ENCODE assay signal across 29 cellular contexts in genomic region chr2:21346984-21347383, GRCh38.
"Had no signal": no experiment of that assay in that cellular context is flagged by ENCODE, and none has a peak within 500 bp of the region (broad histone marks: within the 10 kb centered on the region; RNA-seq: fewer than 3 reads in every experiment).

No MANE protein-coding gene starts in this region.

- H3K27ac ChIP-seq: stomach, suprapubic skin, testis, thoracic aorta, thyroid gland, tibial artery, tibial nerve, transverse colon, upper lobe of left lung, upper lobe of right lung, uterus, vagina had no signal

- H3K4me3 Mint-ChIP-seq: stimulated activated effector memory CD8-positive, alpha-beta T cell treated with anti-CD3 and anti-CD28 coated beads, Interleukin-12 subunit alpha, Interleukin-12 subunit beta, amount 100 ng/mL, for 72 hours; stimulated activated memory B cell treated with anti-CD40 and anti-IgM and Interleukin-4, amounts not matched to agents 10 μg/mL and 1 μg/mL and 100 μg/mL, for 72 hours; stimulated activated naive B cell treated with anti-CD40 and anti-IgM and Interleukin-4, amounts not matched to agents 10 μg/mL and 1 μg/mL and 100 μg/mL, for 72 hours; stimulated activated naive CD8-positive, alpha-beta T cell treated with anti-CD3 and anti-CD28 coated beads, Interleukin-15, amount 100 ng/mL, for 72 hours; stimulated activated naive CD8-positive, alpha-beta T cell treated with anti-CD3 and anti-CD28 coated beads, Interleukin-15, Interleukin-2, amounts not matched to agents 100 ng/mL and 50 ng/mL, for 24 hours; type B pancreatic cell had no signal

- H3K9me3 Mint-ChIP-seq: stimulated activated memory B cell treated with anti-CD40 and anti-IgM and Interleukin-4, amounts not matched to agents 10 μg/mL and 1 μg/mL and 100 μg/mL, for 72 hours; stimulated activated naive CD8-positive, alpha-beta T cell treated with anti-CD3 and anti-CD28 coated beads, Interleukin-15, Interleukin-2, amounts not matched to agents 100 ng/mL and 50 ng/mL, for 24 hours had no signal

- FAIRE-seq: urothelium cell line had no signal

- H3K27me3 Mint-ChIP-seq: stimulated activated memory B cell treated with anti-CD40 and anti-IgM and Interleukin-4, amounts not matched to agents 10 μg/mL and 1 μg/mL and 100 μg/mL, for 72 hours; stimulated activated naive CD8-positive, alpha-beta T cell treated with anti-CD3 and anti-CD28 coated beads, Interleukin-15, amount 100 ng/mL, for 72 hours; stimulated activated naive CD8-positive, alpha-beta T cell treated with anti-CD3 and anti-CD28 coated beads, Interleukin-15, Interleukin-2, amounts not matched to agents 100 ng/mL and 50 ng/mL, for 24 hours had no signal

- H3K27ac Mint-ChIP-seq: stimulated activated effector memory CD8-positive, alpha-beta T cell treated with anti-CD3 and anti-CD28 coated beads, Interleukin-12 subunit alpha, Interleukin-12 subunit beta, amount 100 ng/mL, for 72 hours; stimulated activated memory B cell treated with anti-CD40 and anti-IgM and Interleukin-4, amounts not matched to agents 10 μg/mL and 1 μg/mL and 100 μg/mL, for 72 hours; stimulated activated naive B cell treated with anti-CD40 and anti-IgM and Interleukin-4, amounts not matched to agents 10 μg/mL and 1 μg/mL and 100 μg/mL, for 72 hours; stimulated activated naive CD8-positive, alpha-beta T cell treated with anti-CD3 and anti-CD28 coated beads, Interleukin-15, amount 100 ng/mL, for 72 hours; stimulated activated naive CD8-positive, alpha-beta T cell treated with anti-CD3 and anti-CD28 coated beads, Interleukin-15, Interleukin-2, amounts not matched to agents 100 ng/mL and 50 ng/mL, for 24 hours; type B pancreatic cell had no signal

- H3K4me1 ChIP-seq: stomach, testis, thyroid gland, tibial artery, tibial nerve, transverse colon, upper lobe of left lung, upper lobe of right lung, uterus, vagina had no signal

- H3K27me3 ChIP-seq: stomach, suprapubic skin, testis, thyroid gland, tibial artery, tibial nerve, transverse colon, upper lobe of left lung, upper lobe of right lung, uterus, vagina had no signal

- ATAC-seq: stimulated activated effector memory CD8-positive, alpha-beta T cell treated with anti-CD3 and anti-CD28 coated beads, Interleukin-12 subunit alpha, Interleukin-12 subunit beta, amount 100 ng/mL, for 72 hours; stimulated activated memory B cell treated with anti-CD40 and anti-IgM and Interleukin-4, amounts not matched to agents 10 μg/mL and 1 μg/mL and 100 μg/mL, for 72 hours; stimulated activated naive B cell treated with anti-CD40 and anti-IgM and Interleukin-4, amounts not matched to agents 10 μg/mL and 1 μg/mL and 100 μg/mL, for 72 hours; stimulated activated naive CD8-positive, alpha-beta T cell treated with anti-CD3 and anti-CD28 coated beads, Interleukin-15, amount 100 ng/mL, for 72 hours; stimulated activated naive CD8-positive, alpha-beta T cell treated with anti-CD3 and anti-CD28 coated beads, Interleukin-15, Interleukin-2, amounts not matched to agents 100 U/mL and 50 U/mL, for 24 hours; upper lobe of right lung had no signal

- H3K4me3 ChIP-seq: stomach, suprapubic skin, testis, thoracic aorta, thyroid gland, tibial artery, tibial nerve, transverse colon, upper lobe of left lung, upper lobe of right lung, uterus, vagina had no signal

- H3K4me1 Mint-ChIP-seq: stimulated activated effector memory CD8-positive, alpha-beta T cell treated with anti-CD3 and anti-CD28 coated beads, Interleukin-12 subunit alpha, Interleukin-12 subunit beta, amount 100 ng/mL, for 72 hours; stimulated activated memory B cell treated with anti-CD40 and anti-IgM and Interleukin-4, amounts not matched to agents 10 μg/mL and 1 μg/mL and 100 μg/mL, for 72 hours; stimulated activated naive B cell treated with anti-CD40 and anti-IgM and Interleukin-4, amounts not matched to agents 10 μg/mL and 1 μg/mL and 100 μg/mL, for 72 hours; stimulated activated naive CD8-positive, alpha-beta T cell treated with anti-CD3 and anti-CD28 coated beads, Interleukin-15, amount 100 ng/mL, for 72 hours had no signal

- H3K36me3 Mint-ChIP-seq: stimulated activated effector memory CD8-positive, alpha-beta T cell treated with anti-CD3 and anti-CD28 coated beads, Interleukin-12 subunit alpha, Interleukin-12 subunit beta, amount 100 ng/mL, for 72 hours; stimulated activated memory B cell treated with anti-CD40 and anti-IgM and Interleukin-4, amounts not matched to agents 10 μg/mL and 1 μg/mL and 100 μg/mL, for 72 hours; stimulated activated naive B cell treated with anti-CD40 and anti-IgM and Interleukin-4, amounts not matched to agents 10 μg/mL and 1 μg/mL and 100 μg/mL, for 72 hours; type B pancreatic cell had no signal

- DNase-seq: stimulated activated CD4-positive, alpha-beta T cell treated with anti-CD3 and anti-CD28 coated beads, Interleukin-2, amount 100 ng/mL, for 48 hours; stimulated activated CD4-positive, alpha-beta T cell treated with anti-CD3 and anti-CD28 coated beads, Interleukin-4, amount 100 ng/mL, for 1 hour; stimulated activated CD4-positive, alpha-beta T cell treated with anti-CD3 and anti-CD28 coated beads, Interleukin-4, amount 100 ng/mL, for 24 hours; stimulated activated CD4-positive, alpha-beta T cell treated with anti-CD3 and anti-CD28 coated beads, Interleukin-4, amount 100 ng/mL, for 4 hours; stimulated activated CD8-positive, alpha-beta memory T cell treated with anti-CD3 and anti-CD28 coated beads, Interleukin-4, amount 100 ng/mL, for 48 hours; stimulated activated naive B cell treated with anti-CD40 and anti-IgM and Interleukin-4, amounts not matched to agents 10 μg/mL and 1 μg/mL and 100 μg/mL, for 72 hours; stimulated activated naive CD4-positive, alpha-beta T cell; stimulated activated naive CD4-positive, alpha-beta T cell treated with Interleukin-2 at 50 U/mL for 16 hours; stimulated activated naive CD8-positive, alpha-beta T cell treated with anti-CD3 and anti-CD28 coated beads, Interleukin-15, amount 100 ng/mL, for 72 hours; stimulated activated naive CD8-positive, alpha-beta T cell treated with anti-CD3 and anti-CD28 coated beads, Interleukin-15, Interleukin-2, amounts not matched to agents 100 U/mL and 50 U/mL, for 24 hours; stomach; substantia nigra; testis; thyroid gland; tibial artery; transverse colon; trophoblast cell; upper lobe of left lung; upper lobe of right lung; uterus had no signal

- H3K9me3 ChIP-seq: stomach, suprapubic skin, testis, thoracic aorta, thyroid gland, tibial artery, tibial nerve, transverse colon, upper lobe of left lung, upper lobe of right lung, uterus, vagina had no signal

- H3K36me3 ChIP-seq: stomach, suprapubic skin, thoracic aorta, thyroid gland, tibial artery, tibial nerve, transverse colon, upper lobe of left lung, upper lobe of right lung, uterus, vagina had no signal
